10 cellular contexts compared by ENCODE assay signal in genomic region chr2:184004945-184005672, GRCh38.
A peak's percentile ranks its signal among the peaks of the same experiment; 100 is the strongest.
DNase-seq lines count a peak whose midpoint lies in the region; ATAC-seq lines count a peak whose summit lies in the region.
"Had no signal": no experiment of that assay in that cellular context is flagged by ENCODE, and none has a peak within 500 bp of the region (broad histone marks: within the 10 kb centered on the region; RNA-seq: fewer than 3 reads in every experiment).

No MANE protein-coding gene starts in this region.

- ATAC-seq in GM18870 (IDR thresholded peaks at IDR 0.05; ENCODE audit: unreplicated experiment) = peak; percentile 38
- peak; percentile 31 for ATAC-seq in GM21737 (IDR thresholded peaks at IDR 0.05; ENCODE audit: unreplicated experiment)
- ATAC-seq in HG03432 (IDR thresholded peaks at IDR 0.05; ENCODE audit: unreplicated experiment) = peak; percentile 64

- DNase-seq in inferior parietal cortex (ENCODE audit: extremely low spot score) = peak; percentile 7
- DNase-seq in activated effector memory CD4-positive, alpha-beta T cell treated with anti-CD3 and anti-CD28 coated beads, Interleukin-2, amount 50 U/mL, for 16 hours = no peak
- DNase-seq in DMS79 (lab: John Stamatoyannopoulos, UW) = no peak
- DNase-seq in HUDEP-2 (lab: John Stamatoyannopoulos, UW; ENCODE audit: unreplicated experiment in 76 of 76) = no peak
- no peak for DNase-seq in dermis blood vessel endothelial cell
- DNase-seq: activated gamma-delta T cell, NCI-H1436 treated with DMSO at 0.1 percent for 48 hours had no signal
